In the genomic region with DNA sequence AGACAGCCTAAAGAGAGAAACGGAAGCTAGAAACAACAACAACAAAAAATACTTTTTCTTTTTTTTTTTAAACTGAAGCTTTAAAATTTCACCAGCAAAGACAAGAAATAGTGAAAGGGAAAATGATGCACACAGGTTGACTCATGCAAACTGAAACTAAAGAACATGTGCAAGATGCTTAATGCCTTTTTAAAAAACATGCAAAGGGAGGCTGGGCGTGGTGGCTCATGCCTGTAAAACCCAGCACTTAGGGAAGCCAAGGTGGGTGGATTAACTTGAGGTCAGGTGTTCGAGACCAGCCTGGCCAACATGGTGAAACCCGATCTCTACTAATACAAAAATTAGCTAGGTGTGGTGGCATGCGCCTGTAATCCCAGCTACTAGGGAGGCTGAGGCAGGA, we compare ENCODE assay signal across 12 cellular contexts. TPM values are rescaled to one million over a fixed set of nuclear protein-coding genes. Genes with fewer than 3 reads are reported as not detected.
DNase-seq lines count a peak whose midpoint lies in the region; ATAC-seq and TF ChIP-seq lines count a peak whose summit lies in the region.
"Had no signal": no experiment of that assay in that cellular context is flagged by ENCODE, and none has a peak within 500 bp of the region (broad histone marks: within the 10 kb centered on the region; RNA-seq: fewer than 3 reads in every experiment).

No MANE protein-coding gene starts in this region.

- DNase-seq in activated T-cell treated with anti-CD3 and anti-CD28 coated beads for 24 hours (ENCODE audit: low read depth) (peak; percentile 47), epithelial cell of esophagus (ENCODE audit: low read depth) (peak; percentile 73), left lobe of liver (ENCODE audit: low spot score) (no peak), A172 (ENCODE audit: low spot score) (no peak), DMS153 treated with DMSO at 0.1 percent for 48 hours (lab: John Stamatoyannopoulos, UW; ENCODE audit: unreplicated experiment) (no peak)
- DNase-seq in activated T-cell treated with anti-CD3 and anti-CD28 coated beads, Interleukin-2, amount 50 U/mL, for 1 hour, result no peak
- DNase-seq in activated CD4-positive, alpha-beta T cell treated with anti-CD3 and anti-CD28 coated beads, Interleukin-2, amount 50 U/mL, for 4 hours, result peak; percentile 18 to 28
- peak; percentile 28 to 68 for DNase-seq in stimulated activated CD8-positive, alpha-beta memory T cell treated with anti-CD3 and anti-CD28 coated beads, Interleukin-7, amount 100 ng/mL, for 48 hours (ENCODE audit: extremely low read depth in 1 of 2, low read depth in 1 of 2)
- DNase-seq: ACHN; activated CD4-positive, CD25-positive, alpha-beta regulatory T cell; endodermal cell; NK-92 treated with Interleukin-12 subunit alpha and Interleukin-12 subunit beta, amount 100 ng/mL, for 24 hours had no signal

- TF ChIP-seq CTCF in epithelial cell of esophagus (IDR thresholded peaks at IDR 0.05; ENCODE audit: insufficient read depth, low read depth, low read length, missing control alignments), result no peak

- ATAC-seq in left lobe of liver, result no peak

- H3K4me3 ChIP-seq in epithelial cell of esophagus (ENCODE audit: low read length), result no peak overlapping the region

RNA-seq across cellular contexts. Expression of a gene that starts 15.1 kb away (rescaled TPM):
- total RNA-seq in left lobe of liver, result 0.25 TPM
- total RNA-seq in A172 (2014; rRNA removed; shearing (Covaris generic)), result 0.14 and 0.60 TPM in 2 replicates

RNA-seq across cellular contexts. Expression of a gene that starts 56.7 kb away (rescaled TPM):
- total RNA-seq in left lobe of liver, result 1.1 TPM
- 4.3 and 5.9 TPM in 2 replicates for total RNA-seq in A172 (2014; rRNA removed; shearing (Covaris generic))

Comparison
In these comparisons a context has a peak if more than half of its experiments do, and no peak if none do; other contexts are left out.
1. DNase-seq: peak in activated T-cell treated with anti-CD3 and anti-CD28 coated beads for 24 hours (single experiment), activated CD4-positive, alpha-beta T cell treated with anti-CD3 and anti-CD28 coated beads, Interleukin-2, amount 50 U/mL, for 4 hours (2 of 2), epithelial cell of esophagus (single experiment) and stimulated activated CD8-positive, alpha-beta memory T cell treated with anti-CD3 and anti-CD28 coated beads, Interleukin-7, amount 100 ng/mL, for 48 hours (2 of 2); none in activated T-cell treated with anti-CD3 and anti-CD28 coated beads, Interleukin-2, amount 50 U/mL, for 1 hour (single experiment), left lobe of liver (single experiment), A172 (single experiment) and DMS153 treated with DMSO at 0.1 percent for 48 hours (single experiment).